Comparison of ENCODE assay signal across 6 cellular contexts in genomic region chr16:30194177-30194925, GRCh38. TPM values are rescaled to one million over a fixed set of nuclear protein-coding genes. Genes with fewer than 3 reads are reported as not detected.
DNase-seq lines count a peak whose midpoint lies in the region; ATAC-seq and TF ChIP-seq lines count a peak whose summit lies in the region.
"Not testable (repeated sequence)": the region's sequence is repeated elsewhere in the genome, so short reads cannot be mapped to it uniquely, and the experiment has no call there.

No MANE protein-coding gene starts in this region.

- H3K27me3 ChIP-seq in PC-3 (ENCODE audit: low read length); mesendoderm (ENCODE audit: insufficient read depth, low read length, poor library complexity); upper lobe of left lung: not testable (repeated sequence)

- DNase-seq in PC-3; coronary artery (ENCODE audit: low spot score); mesendoderm: not testable (repeated sequence)
- DNase-seq in upper lobe of left lung, result peak; percentile 19 to 88

- H3K36me3 ChIP-seq in PC-3 (ENCODE audit: low read depth, low read length); mesendoderm (ENCODE audit: control insufficient read depth, insufficient read depth, low read length); upper lobe of left lung: not testable (repeated sequence)

- H3F3A ChIP-seq in PC-3 (ENCODE audit: low read length, unreplicated experiment), result not testable (repeated sequence)

- H4K20me1 ChIP-seq in PC-3 (ENCODE audit: low read length), result not testable (repeated sequence)

- not testable (repeated sequence) for H3K18ac ChIP-seq in mesendoderm (ENCODE audit: low read length)

- not testable (repeated sequence) for H3K9ac ChIP-seq in PC-3 (ENCODE audit: low read length); mesendoderm (ENCODE audit: low read length)

- no CpG with 5 or more reads among the region's 60 CpGs for WGBS in mesendoderm (ENCODE audit: extremely low coverage, insufficient coverage, low lambda C conversion rate)
- 8% methylated on average over 18 of the region's 60 CpGs; no CpG with 5 or more reads in 1 of the 2 donors for WGBS in upper lobe of left lung, 2 donors

- not testable (repeated sequence) for H3K4me2 ChIP-seq in PC-3 (ENCODE audit: low read length)
- H3K4me2 ChIP-seq in mesendoderm (ENCODE audit: low read length), result peak overlapping the region; percentile 36

- not testable (repeated sequence) for H3K79me2 ChIP-seq in PC-3 (ENCODE audit: low read length); mesendoderm (ENCODE audit: control insufficient read depth, insufficient read depth, low read length)

- BruUV-seq in PC-3 (replicated peaks; lab: Mats Ljungman, UMichigan), result TSS peak; percentile 97

- H2BK120ac ChIP-seq in mesendoderm (ENCODE audit: low read depth, low read length), result not testable (repeated sequence)

- not testable (repeated sequence) for H2AFZ ChIP-seq in PC-3 (ENCODE audit: low read length)

- not testable (repeated sequence) for H3K23ac ChIP-seq in mesendoderm (ENCODE audit: low read length)

- ATAC-seq in GM19035 (IDR thresholded peaks at IDR 0.05; ENCODE audit: unreplicated experiment) (peak; percentile 56), HG02938 (IDR thresholded peaks at IDR 0.05; ENCODE audit: unreplicated experiment) (peak; percentile 46), PC-3 (peak; percentile 76), upper lobe of left lung (ENCODE audit: low FRiP score in 2 of 2) (peak; percentile 92 to 94)

- not testable (repeated sequence) for H3K79me1 ChIP-seq in mesendoderm (ENCODE audit: low read length)

- H3K27ac ChIP-seq in PC-3 (ENCODE audit: low read length); mesendoderm (ENCODE audit: low read depth, low read length): not testable (repeated sequence)
- peak overlapping the region in 1 of 2 donors; percentile 75 for H3K27ac ChIP-seq in coronary artery
- H3K27ac ChIP-seq in upper lobe of left lung, result peak overlapping the region in 3 of 4 donors; percentile 46 to 77 (median 49)

- not testable (repeated sequence) for H3K4ac ChIP-seq in mesendoderm (ENCODE audit: low read depth, low read length)

- H3K9me3 ChIP-seq in PC-3 (ENCODE audit: low read length); upper lobe of left lung: not testable (repeated sequence)

- TF ChIP-seq CTCF in PC-3 (conservative IDR thresholded peaks at IDR 0.05; ENCODE audit: low read depth, low read length); coronary artery (IDR thresholded peaks at IDR 0.05); upper lobe of left lung (IDR thresholded peaks at IDR 0.05): not testable (repeated sequence)

- H2BK15ac ChIP-seq in mesendoderm (replicated peaks; ENCODE audit: low read depth), result not testable (repeated sequence)

- not testable (repeated sequence) for H3K4me1 ChIP-seq in PC-3 (ENCODE audit: insufficient read depth, low read length); mesendoderm (ENCODE audit: control insufficient read depth, low read depth, low read length); upper lobe of left lung

- CTCF ChIA-PET in PC-3 (lab: Charles Lee), result not testable (repeated sequence)

- not testable (repeated sequence) for TF ChIP-seq POLR2A in upper lobe of left lung (IDR thresholded peaks at IDR 0.05)

- POLR2A ChIA-PET in PC-3 (lab: Charles Lee; ENCODE audit: unreplicated experiment), result not testable (repeated sequence)

- intact Hi-C loops in PC-3 (cut with micrococcal nuclease), result not testable (repeated sequence)

- H2AK5ac ChIP-seq in mesendoderm (ENCODE audit: low read length), result not testable (repeated sequence)

- not testable (repeated sequence) for H3K9me2 ChIP-seq in PC-3 (replicated peaks; ENCODE audit: low read length)

- peak overlapping the region; percentile 80 for H3K56ac ChIP-seq in mesendoderm (ENCODE audit: low read length)

- not testable (repeated sequence) for H4K5ac ChIP-seq in mesendoderm (ENCODE audit: low read length)

- TF ChIP-seq EP300 in upper lobe of left lung (IDR thresholded peaks at IDR 0.05), result not testable (repeated sequence)

- not testable (repeated sequence) for H4K8ac ChIP-seq in mesendoderm (ENCODE audit: low read depth, low read length)

- H2BK5ac ChIP-seq in mesendoderm (ENCODE audit: low read length), result not testable (repeated sequence)

- not testable (repeated sequence) for H3K4me3 ChIP-seq in PC-3 (ENCODE audit: low read length); mesendoderm (ENCODE audit: low read length)
- H3K4me3 ChIP-seq in coronary artery (peak overlapping the region; percentile 72), upper lobe of left lung (peak overlapping the region; percentile 30 to 52 (median 47))

RNA-seq across cellular contexts. Expression of gene SLX1A, which starts 0.7 kb away (rescaled TPM):
- total RNA-seq in PC-3 (2014; rRNA removed) (83.4 and 91.9 TPM in 2 replicates), upper lobe of left lung (100 to 1,000 TPM in 1 of 6 donors, 10 to 100 TPM in 5; 38.6 to 127 (median 63.6) TPM)
- 7.2 TPM for polyA plus RNA-seq in mesendoderm (2013, experiment 1 of 2)
- 5.1 TPM for polyA plus RNA-seq in mesendoderm (2013, experiment 2 of 2)

RNA-seq across cellular contexts. Expression of gene BOLA2B, which starts 0.9 kb away (rescaled TPM):
- 143 and 162 TPM in 2 replicates for total RNA-seq in PC-3 (2014; rRNA removed)
- 642 TPM for polyA plus RNA-seq in mesendoderm (2013, experiment 1 of 2)
- polyA plus RNA-seq in mesendoderm (2013, experiment 2 of 2), result 651 TPM
- total RNA-seq in upper lobe of left lung, result 100 to 1,000 TPM in 3 of 6 donors, 10 to 100 TPM in 3; 58.0 to 173 (median 100) TPM

RNA-seq across cellular contexts. Expression of gene SULT1A3, which starts 4.7 kb away (rescaled TPM):
- total RNA-seq in PC-3 (2014; rRNA removed), result 8.5 and 14.6 TPM in 2 replicates
- polyA plus RNA-seq in mesendoderm (2013, experiment 1 of 2), result 12.0 TPM
- 11.4 TPM for polyA plus RNA-seq in mesendoderm (2013, experiment 2 of 2)
- 10 to 100 TPM in 5 of 6 donors, 1 to 10 TPM in 1; 9.6 to 69.1 (median 20.0) TPM for total RNA-seq in upper lobe of left lung

RNA-seq across cellular contexts. Expression of gene CORO1A, which starts 10.9 kb away (rescaled TPM):
- total RNA-seq in PC-3 (2014; rRNA removed) (8.4 and 10.3 TPM in 2 replicates), upper lobe of left lung (100 to 1,000 TPM in 1 of 6 donors, 10 to 100 TPM in 5; 42.2 to 159 (median 80.3) TPM)
- 6.3 TPM for polyA plus RNA-seq in mesendoderm (2013, experiment 1 of 2)
- polyA plus RNA-seq in mesendoderm (2013, experiment 2 of 2), result 6.9 TPM

RNA-seq across cellular contexts. Expression of gene NPIPB13, which starts 53.9 kb away (rescaled TPM):
- total RNA-seq in PC-3 (2014; rRNA removed), result 0.29 and 4.3 TPM in 2 replicates
- 1.8 TPM for polyA plus RNA-seq in mesendoderm (2013, experiment 1 of 2)
- 1.7 TPM for polyA plus RNA-seq in mesendoderm (2013, experiment 2 of 2)
- total RNA-seq in upper lobe of left lung, result 10 to 100 TPM in 2 of 6 donors, 1 to 10 TPM in 4; 2.1 to 18.9 (median 4.9) TPM
